In the genomic region with DNA sequence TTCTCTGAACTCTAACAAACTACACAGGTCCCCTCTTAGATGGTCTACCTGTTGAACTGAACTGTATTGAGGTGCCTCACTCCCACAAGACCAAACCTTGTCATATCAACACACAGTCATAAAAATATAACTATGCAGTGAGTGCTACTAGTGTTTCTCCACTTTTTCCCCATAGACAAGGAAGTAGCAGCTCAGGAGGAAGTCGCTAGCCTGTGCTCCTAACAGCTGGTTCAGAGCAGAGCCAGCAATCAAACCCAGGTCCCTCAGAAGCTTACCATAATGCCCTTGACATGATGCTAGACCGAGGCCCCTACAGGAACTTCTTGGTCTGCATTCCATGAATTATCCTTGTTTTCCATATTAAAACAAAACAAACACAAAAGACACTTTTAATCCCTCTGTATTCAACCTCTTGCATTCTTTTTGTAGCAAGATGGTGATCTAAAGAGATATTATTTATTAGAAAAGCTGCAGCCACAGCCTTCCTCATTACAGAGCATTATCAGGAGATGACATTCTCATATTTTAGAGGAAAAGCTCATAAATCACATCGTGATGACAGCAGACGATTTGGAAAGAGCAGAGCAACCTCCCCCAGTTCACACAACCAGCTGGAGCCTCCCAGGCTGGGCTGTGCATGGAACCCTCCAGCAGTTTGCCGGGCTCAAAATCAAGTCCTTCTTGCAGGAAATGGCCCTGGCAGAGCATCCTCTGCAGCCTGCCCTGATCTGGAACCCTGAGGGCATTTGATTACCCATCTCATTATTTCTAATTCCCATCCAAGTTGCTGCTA, we compare ENCODE assay signal across 17 cellular contexts.
DNase-seq lines count a peak whose midpoint lies in the region; ATAC-seq and TF ChIP-seq lines count a peak whose summit lies in the region.
"Had no signal": no experiment of that assay in that cellular context is flagged by ENCODE, and none has a peak within 500 bp of the region (broad histone marks: within the 10 kb centered on the region; RNA-seq: fewer than 3 reads in every experiment).

No MANE protein-coding gene starts in this region.

- peaks cover 4% of the 10 kb centered on the region for H3K36me3 Mint-ChIP-seq in brain

- WGBS in sigmoid colon, 2 donors, result 39 to 41% methylated on average over 5 of the region's 5 CpGs

- no peak for TF ChIP-seq EP300 in sigmoid colon (IDR thresholded peaks at IDR 0.05)

- DNase-seq in T47D (ENCODE audit: low read depth in 1 of 2, low spot score in 1 of 2) (peak; percentile 46 to 85), breast epithelium (ENCODE audit: low spot score in 2 of 2) (no peak), NCI-H1694 treated with DMSO at 0.1 percent for 48 hours (lab: John Stamatoyannopoulos, UW) (peak; percentile 27), sigmoid colon (no peak), AG08395 (ENCODE audit: low spot score) (no peak)
- DNase-seq: activated CD4-positive, alpha-beta T cell treated with anti-CD3 and anti-CD28 coated beads, Interleukin-2, amount 10 ng/mL, durations not matched to agents 24 days and 14 days; activated CD8-positive, alpha-beta memory T cell treated with anti-CD3 and anti-CD28 coated beads, Interleukin-2, amount 50 U/mL, for 48 hours; IMR-90; NCI-H1105; NCI-H345; stomach; upper lobe of right lung had no signal

- H3K27ac ChIP-seq in breast epithelium (no peak overlapping the region), temporal lobe (ENCODE audit: low read depth, low read length) (peak overlapping the region; percentile 23), sigmoid colon (no peak overlapping the region)
- H3K27ac ChIP-seq: stomach, upper lobe of right lung had no signal

- H3K9me3 Mint-ChIP-seq in brain, result no peaks in the 10 kb centered on the region
- H3K9me3 Mint-ChIP-seq: activated CD4-positive, alpha-beta T cell treated with anti-CD3 and anti-CD28 coated beads, Interleukin-2, amount 10 ng/mL, durations not matched to agents 24 days and 14 days; GM23338 had no signal

- peak overlapping the region; percentile 4 to 94 (median 88) for H3K27ac Mint-ChIP-seq in brain
- H3K27ac Mint-ChIP-seq: activated CD4-positive, alpha-beta T cell treated with anti-CD3 and anti-CD28 coated beads, Interleukin-2, amount 10 ng/mL, durations not matched to agents 24 days and 14 days; GM23338 had no signal

- no peak overlapping the region for H3K4me3 ChIP-seq in breast epithelium
- no peak overlapping the region for H3K4me3 ChIP-seq in sigmoid colon
- H3K4me3 ChIP-seq: GM23338, stomach, upper lobe of right lung had no signal

- H3K36me3 ChIP-seq in breast epithelium (no peaks in the 10 kb centered on the region), sigmoid colon (no peaks in the 10 kb centered on the region)
- H3K36me3 ChIP-seq: stomach, upper lobe of right lung had no signal

- in situ Hi-C loops in T47D (cut with HindIII; ENCODE audit: low pct_unique_long_range_greater_than_20kb, low sequenced_read_pairs), result no loop called here

- peak overlapping the region in 2 of 5 experiments; percentile 28 to 55 for H3K4me3 Mint-ChIP-seq in brain
- H3K4me3 Mint-ChIP-seq: activated CD4-positive, alpha-beta T cell treated with anti-CD3 and anti-CD28 coated beads, Interleukin-2, amount 10 ng/mL, durations not matched to agents 24 days and 14 days; GM23338 had no signal

- H3K4me1 ChIP-seq in breast epithelium, result peaks cover 0 to 6% of the 10 kb centered on the region in 2 donors
- no peaks in the 10 kb centered on the region for H3K4me1 ChIP-seq in sigmoid colon
- H3K4me1 ChIP-seq: upper lobe of right lung had no signal

- TF ChIP-seq CTCF in breast epithelium (IDR thresholded peaks at IDR 0.05) (no peak), brain (conservative IDR thresholded peaks at IDR 0.05) (no peak), sigmoid colon (IDR thresholded peaks at IDR 0.05) (no peak)

- no peaks in the 10 kb centered on the region for H3K27me3 Mint-ChIP-seq in brain

- H3K4me1 Mint-ChIP-seq in brain, result peaks cover 67% of the 10 kb centered on the region
- H3K4me1 Mint-ChIP-seq: activated CD4-positive, alpha-beta T cell treated with anti-CD3 and anti-CD28 coated beads, Interleukin-2, amount 10 ng/mL, durations not matched to agents 24 days and 14 days had no signal

- no peaks in the 10 kb centered on the region for H3K9me3 ChIP-seq in breast epithelium
- no peaks in the 10 kb centered on the region for H3K9me3 ChIP-seq in sigmoid colon
- H3K9me3 ChIP-seq: stomach, upper lobe of right lung had no signal

- TF ChIP-seq POLR2A in breast epithelium (IDR thresholded peaks at IDR 0.05), result no peak
- no peak for TF ChIP-seq POLR2A in sigmoid colon (IDR thresholded peaks at IDR 0.05)

- intact Hi-C loops in breast epithelium (cut with DNase I; ENCODE audit: low total_unique reads) (loop anchor here (5.0 kb wide), 1 partner anchor 852 kb away; no protein-coding TSS in a partner anchor), sigmoid colon (cut with DNase I) (no loop called here)

- H3K27me3 ChIP-seq in breast epithelium (no peaks in the 10 kb centered on the region), sigmoid colon (no peaks in the 10 kb centered on the region)
- H3K27me3 ChIP-seq: upper lobe of right lung had no signal

- ATAC-seq in GM18520 (IDR thresholded peaks at IDR 0.05; ENCODE audit: unreplicated experiment), result no peak
- ATAC-seq: GM23338, sciatic nerve, upper lobe of right lung had no signal

Comparison
In these comparisons a context has a peak if more than half of its experiments do, and no peak if none do; other contexts are left out.
1. DNase-seq: peak in T47D (2 of 2) and NCI-H1694 treated with DMSO at 0.1 percent for 48 hours (single experiment); none in breast epithelium (0 of 2), sigmoid colon (single experiment) and AG08395 (single experiment).